25 cellular contexts compared by ENCODE assay signal in the genomic region with DNA sequence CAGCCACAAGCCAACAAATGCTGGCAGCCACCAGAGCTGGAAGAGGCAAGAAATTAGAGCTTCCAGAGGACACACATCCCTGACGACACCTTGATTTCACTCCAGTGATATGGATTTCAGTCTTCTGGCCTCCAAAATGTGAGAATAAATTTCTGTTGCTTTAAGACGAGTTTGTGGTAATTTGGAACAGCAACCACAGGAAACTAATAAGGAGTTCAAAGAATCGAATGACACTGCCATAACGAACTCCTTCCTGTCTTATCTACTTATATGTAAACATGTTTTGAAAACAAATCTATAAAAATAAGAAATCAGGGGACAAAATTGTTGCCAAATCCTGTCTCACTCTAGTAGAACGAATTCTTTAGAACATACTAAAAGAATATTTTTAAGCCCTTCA.
"Had no signal": no experiment of that assay in that cellular context is flagged by ENCODE, and none has a peak within 500 bp of the region (broad histone marks: within the 10 kb centered on the region; RNA-seq: fewer than 3 reads in every experiment).

No MANE protein-coding gene starts in this region.

- H3K27me3 ChIP-seq: ovary, right lobe of liver, sigmoid colon, stomach, thyroid gland, tibial nerve, upper lobe of left lung, vagina had no signal

- ATAC-seq: natural killer cell treated with Interleukin-12 subunit alpha and Interleukin-12 subunit beta and Interleukin-15 and Interleukin-18, amount 100 ng/mL, for 72 hours; psoas muscle; right cardiac atrium; right lobe of liver; stimulated activated effector memory CD8-positive, alpha-beta T cell treated with anti-CD3 and anti-CD28 coated beads, Interleukin-12 subunit alpha, Interleukin-12 subunit beta, amount 100 ng/mL, for 72 hours; stimulated activated naive B cell treated with anti-CD40 and anti-IgM and Interleukin-4, amounts not matched to agents 10 μg/mL and 1 μg/mL and 100 μg/mL, for 72 hours had no signal

- H3K4me1 ChIP-seq: parathyroid adenoma, psoas muscle, right lobe of liver, upper lobe of left lung, vagina had no signal

- H3K9me3 ChIP-seq: ovary, psoas muscle, right lobe of liver, sigmoid colon, thyroid gland, upper lobe of left lung, vagina had no signal

- H3K36me3 ChIP-seq: ovary, stomach, thoracic aorta, thyroid gland, tibial nerve, upper lobe of left lung, vagina had no signal

- H3K79me2 ChIP-seq: parathyroid adenoma had no signal

- H3K27ac ChIP-seq: ovary, parathyroid adenoma, psoas muscle, right lobe of liver, sigmoid colon, stomach, thoracic aorta, thyroid gland, tibial nerve, upper lobe of left lung, vagina had no signal

- H3K4me3 ChIP-seq: ovary, psoas muscle, right lobe of liver, sigmoid colon, stomach, thoracic aorta, thyroid gland, tibial nerve, upper lobe of left lung, vagina had no signal

- DNase-seq: nephron progenitor cell; occipital lobe; ovary; posterior cingulate gyrus; psoas muscle; right cardiac atrium; right lobe of liver; sigmoid colon; small intestine; stimulated activated CD4-positive, alpha-beta T cell treated with anti-CD3 and anti-CD28 coated beads, Interleukin-15, amount 100 ng/mL, for 24 hours; stimulated activated CD4-positive, alpha-beta T cell treated with anti-CD3 and anti-CD28 coated beads, Interleukin-2, amount 100 ng/mL, for 24 hours; stimulated activated CD4-positive, alpha-beta T cell treated with anti-CD3 and anti-CD28 coated beads, Interleukin-2, amount 100 ng/mL, for 48 hours; stimulated activated CD4-positive, alpha-beta T cell treated with anti-CD3 and anti-CD28 coated beads, Interleukin-4, amount 100 ng/mL, for 24 hours; stimulated activated naive B cell treated with anti-CD40 and anti-IgM and Interleukin-4, amounts not matched to agents 10 μg/mL and 1 μg/mL and 100 μg/mL, for 72 hours; stimulated activated naive CD4-positive, alpha-beta T cell treated with Interleukin-2 at 50 U/mL for 16 hours; stomach; thyroid gland; trophoblast cell; upper lobe of left lung had no signal

- H2AFZ ChIP-seq: parathyroid adenoma had no signal

- H3K9ac ChIP-seq: parathyroid adenoma had no signal
